10 cellular contexts compared by ENCODE assay signal in the genomic region with DNA sequence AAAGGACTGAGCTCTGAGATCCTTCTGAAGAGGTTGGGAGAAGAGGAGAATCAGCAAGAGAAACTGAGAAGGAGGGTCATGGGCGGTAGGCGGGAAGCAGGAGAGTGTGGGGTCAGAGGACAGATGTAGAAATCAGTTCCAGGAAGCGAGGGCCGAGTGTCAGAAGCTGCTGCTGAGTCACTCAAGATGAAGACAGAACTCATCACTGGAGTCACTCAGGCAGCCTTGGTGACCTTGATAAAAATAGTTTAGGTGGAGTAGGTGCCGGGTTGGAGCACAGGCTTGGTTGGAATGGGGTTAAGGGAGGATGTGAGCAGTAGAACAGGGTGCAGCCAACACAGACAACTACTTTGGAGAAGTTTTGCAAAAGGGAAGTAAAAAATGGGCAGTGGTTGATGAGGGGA. TPM values are rescaled to one million over a fixed set of nuclear protein-coding genes. Genes with fewer than 3 reads are reported as not detected.
A peak's percentile ranks its signal among the peaks of the same experiment; 100 is the strongest.
DNase-seq lines count a peak whose midpoint lies in the region; ATAC-seq, FAIRE-seq and TF ChIP-seq lines count a peak whose summit lies in the region.
"Had no signal": no experiment of that assay in that cellular context is flagged by ENCODE, and none has a peak within 500 bp of the region (broad histone marks: within the 10 kb centered on the region; RNA-seq: fewer than 3 reads in every experiment).

No MANE protein-coding gene starts in this region.

- no peak overlapping the region for H2AFZ ChIP-seq in mammary epithelial cell (ENCODE audit: low read depth, low read length)

- DNase-seq in MCF 10A (ENCODE audit: unreplicated experiment) (peak; percentile 42), mammary epithelial cell (no peak), lung (ENCODE audit: low spot score) (peak; percentile 66), upper lobe of left lung (peak in 1 of 2 donors; percentile 82), 8988T (no peak), GM12891 (ENCODE audit: insufficient read length, low spot score) (no peak), NCI-H146 treated with DMSO at 0.1 percent for 48 hours (lab: John Stamatoyannopoulos, UW; ENCODE audit: unreplicated experiment) (no peak)

- H3K27me3 ChIP-seq in mammary epithelial cell (ENCODE audit: insufficient read depth, low read length) (no peaks in the 10 kb centered on the region), lung (ENCODE audit: control insufficient read depth, insufficient read depth) (no peaks in the 10 kb centered on the region), upper lobe of left lung (no peaks in the 10 kb centered on the region)

- H3K4me1 ChIP-seq in mammary epithelial cell (ENCODE audit: insufficient read depth, low read length) (peaks cover 5% of the 10 kb centered on the region), lung (ENCODE audit: control insufficient read depth in 2 of 2, insufficient read depth in 2 of 2, low read length in 2 of 2) (no peaks in the 10 kb centered on the region), upper lobe of left lung (no peaks in the 10 kb centered on the region)

- no peaks in the 10 kb centered on the region for H3K79me2 ChIP-seq in mammary epithelial cell (ENCODE audit: insufficient read depth, low read length)

- H3K36me3 ChIP-seq in mammary epithelial cell (ENCODE audit: insufficient read depth, low read length) (no peaks in the 10 kb centered on the region), lung (ENCODE audit: control insufficient read depth in 2 of 2, insufficient read depth in 2 of 2, low read length in 2 of 2) (no peaks in the 10 kb centered on the region), upper lobe of left lung (no peaks in the 10 kb centered on the region)

- BruUV-seq in MCF 10A (replicated peaks; lab: Mats Ljungman, UMichigan) (no TSS peak), mammary epithelial cell (replicated peaks; lab: Mats Ljungman, UMichigan) (no TSS peak)

- H3K27ac ChIP-seq in mammary epithelial cell (ENCODE audit: insufficient read depth, low read depth, low read length) (no peak overlapping the region), lung (ENCODE audit: low read depth in 1 of 2, low read length in 1 of 2) (peak overlapping the region in 1 of 2 donors; percentile 37), upper lobe of left lung (peak overlapping the region; percentile 60 to 81 (median 70))

- no peak overlapping the region for H3K9ac ChIP-seq in mammary epithelial cell (ENCODE audit: insufficient read depth, low read length)

- peaks cover 11% of the 10 kb centered on the region for H3K4me1 Mint-ChIP-seq in MCF 10A (ENCODE audit: insufficient read depth, unreplicated experiment)
- H3K4me1 Mint-ChIP-seq in activated naive CD8-positive, alpha-beta T cell (ENCODE audit: low read depth) = peaks cover 21% of the 10 kb centered on the region

- TF ChIP-seq CTCF in MCF 10A (IDR thresholded peaks at IDR 0.05; ENCODE audit: unreplicated experiment) (no peak), mammary epithelial cell (conservative IDR thresholded peaks at IDR 0.05 in 1 of 2, IDR thresholded peaks at IDR 0.05 in 1 of 2; ENCODE audit: extremely low read depth in 1 of 2, insufficient read depth in 1 of 2, low read depth in 1 of 2, low read length in 2 of 2) (no peak), lung (IDR thresholded peaks at IDR 0.05; ENCODE audit: control extremely low read depth, extremely low read depth) (no peak), upper lobe of left lung (IDR thresholded peaks at IDR 0.05) (no peak)

- no peak overlapping the region for H3K4me2 ChIP-seq in mammary epithelial cell (ENCODE audit: insufficient read depth, low read depth, low read length)

- in situ Hi-C loops in mammary epithelial cell (cut with MboI; ENCODE audit: low sequenced_read_pairs in 2 of 2) = no loop called here

- POLR2A ChIA-PET in MCF 10A (lab: Yijun Ruan, JAX) = no interaction called here

- peak in 1 of 4 donors; percentile 13 for TF ChIP-seq EP300 in upper lobe of left lung (IDR thresholded peaks at IDR 0.05)

- H3K9me3 Mint-ChIP-seq in MCF 10A (ENCODE audit: unreplicated experiment) = no peaks in the 10 kb centered on the region
- no peaks in the 10 kb centered on the region for H3K9me3 Mint-ChIP-seq in activated naive CD8-positive, alpha-beta T cell (ENCODE audit: low read depth)
- H3K9me3 Mint-ChIP-seq: IgD-negative memory B cell had no signal

- no peaks in the 10 kb centered on the region for H4K20me1 ChIP-seq in mammary epithelial cell (ENCODE audit: insufficient read depth, low read length)

- H3K27ac Mint-ChIP-seq in MCF 10A (ENCODE audit: low read depth, unreplicated experiment) = peak overlapping the region; percentile 37
- H3K27ac Mint-ChIP-seq in activated naive CD8-positive, alpha-beta T cell = peak overlapping the region; percentile 36
- H3K27ac Mint-ChIP-seq: IgD-negative memory B cell had no signal

- no peaks in the 10 kb centered on the region for H3K9me3 ChIP-seq in mammary epithelial cell (replicated peaks; ENCODE audit: insufficient read depth, low read length)
- H3K9me3 ChIP-seq in lung (ENCODE audit: control insufficient read depth in 2 of 2, insufficient read depth in 1 of 2, low read length in 1 of 2) = peaks cover 0 to 3% of the 10 kb centered on the region in 2 donors
- H3K9me3 ChIP-seq in upper lobe of left lung = no peaks in the 10 kb centered on the region

- WGBS in mammary epithelial cell (ENCODE audit: low coverage, missing lambda C conversion rate) = 67% methylated on average over 4 of the region's 5 CpGs
- 11 to 32% methylated on average over 5 of the region's 5 CpGs for WGBS in lung, 2 donors
- WGBS in upper lobe of left lung, 2 donors = 40 to 44% methylated on average over 5 of the region's 5 CpGs

- no peaks in the 10 kb centered on the region for H3K27me3 Mint-ChIP-seq in MCF 10A (ENCODE audit: insufficient read depth, unreplicated experiment)
- no peaks in the 10 kb centered on the region for H3K27me3 Mint-ChIP-seq in activated naive CD8-positive, alpha-beta T cell
- H3K27me3 Mint-ChIP-seq: IgD-negative memory B cell had no signal

- no peak overlapping the region for H3K4me3 ChIP-seq in mammary epithelial cell (replicated peaks in 1 of 3; ENCODE audit: insufficient read depth in 1 of 3, low read depth in 2 of 3, low read length in 3 of 3)
- H3K4me3 ChIP-seq in lung = no peak overlapping the region
- no peak overlapping the region for H3K4me3 ChIP-seq in upper lobe of left lung

- H3K4me3 Mint-ChIP-seq in MCF 10A (ENCODE audit: unreplicated experiment) = no peak overlapping the region
- peak overlapping the region; percentile 20 for H3K4me3 Mint-ChIP-seq in activated naive CD8-positive, alpha-beta T cell

- CTCF ChIA-PET in MCF 10A (lab: Yijun Ruan, JAX) (interaction anchor here (0.7 to 1.2 kb wide), 2 partner anchors 55 to 129 kb away, joined by 3 to 7 read pairs; no protein-coding TSS in a partner anchor), mammary epithelial cell (lab: Charles Lee; ENCODE audit: low non-redundant PET) (no interaction called here)

- intact Hi-C loops in MCF 10A (cut with micrococcal nuclease) (no loop called here), mammary epithelial cell (cut with micrococcal nuclease) (no loop called here)

- TF ChIP-seq POLR2A in upper lobe of left lung (IDR thresholded peaks at IDR 0.05) (peak in 1 of 4 donors; percentile 25), GM12891 (IDR thresholded peaks at IDR 0.05; ENCODE audit: low read depth, low read length) (no peak)

- FAIRE-seq in GM12891 (lab: Jason Lieb, UNC) = no peak

- peak; percentile 77 for ATAC-seq in lung (ENCODE audit: insufficient read depth, low FRiP score)
- ATAC-seq in upper lobe of left lung (ENCODE audit: low FRiP score in 2 of 2) = peak; percentile 77 to 88

- no peaks in the 10 kb centered on the region for H3K36me3 Mint-ChIP-seq in MCF 10A (ENCODE audit: insufficient read depth, unreplicated experiment)
- no peaks in the 10 kb centered on the region for H3K36me3 Mint-ChIP-seq in activated naive CD8-positive, alpha-beta T cell
- H3K36me3 Mint-ChIP-seq: IgD-negative memory B cell had no signal

- dilution Hi-C loops in mammary epithelial cell (cut with HindIII; ENCODE audit: low sequenced_read_pairs) = no loop called here

TF ChIP-seq in GM12891, 5 proteins besides CTCF, POLR2A, EP300 and RAD21:
- TF ChIP-seq SPI1 (IDR thresholded peaks at IDR 0.05; ENCODE audit: low read depth, low read length) (no peak), PAX5 (IDR thresholded peaks at IDR 0.05; ENCODE audit: insufficient read depth, low read length, severe bottlenecking) (no peak), POU2F2 (IDR thresholded peaks at IDR 0.05; ENCODE audit: low read depth, low read length) (no peak), POLR2AphosphoS5 (IDR thresholded peaks at IDR 0.05; ENCODE audit: low read depth, low read length) (no peak), TAF1 (IDR thresholded peaks at IDR 0.05; ENCODE audit: low read depth, low read length) (no peak)

RNA-seq across cellular contexts. Expression of a gene that starts 6.1 kb away (rescaled TPM):
- 0.76 TPM in 1 of 2 replicates, not detected in the other for total RNA-seq in MCF 10A (2022)
- under 1 TPM in 1 of 2 donors, not detected in 1; 0.92 TPM for total RNA-seq in mammary epithelial cell
- polyA plus RNA-seq in mammary epithelial cell = 0.08 TPM
- polyA minus RNA-seq in mammary epithelial cell = not detected
- 10 to 100 TPM; 11.0 to 56.2 TPM for total RNA-seq in lung
- polyA plus RNA-seq in lung = 10 to 100 TPM in 1 of 2 donors, 1 to 10 TPM in 1; 9.2 to 84.0 TPM
- total RNA-seq in upper lobe of left lung = 10 to 100 TPM; 12.3 to 65.2 (median 40.9) TPM
- polyA plus RNA-seq in GM12891 (2012; ENCODE audit: low read depth, missing spikeins) = 7.4 TPM
- polyA plus RNA-seq: neural cell had no signal

RNA-seq across cellular contexts. Expression of a gene that starts 36.7 kb away (rescaled TPM):
- total RNA-seq in MCF 10A (2022) (not detected in 2 replicates), mammary epithelial cell (not detected), lung (not detected), upper lobe of left lung (not detected)
- polyA plus RNA-seq in mammary epithelial cell (not detected), lung (not detected)
- not detected for polyA minus RNA-seq in mammary epithelial cell
- not detected for polyA plus RNA-seq in GM12891 (2012; ENCODE audit: low read depth, missing spikeins)
- polyA plus RNA-seq: IgD-negative memory B cell, neural cell had no signal

RNA-seq across cellular contexts. Expression of a gene that starts 39.7 kb away (rescaled TPM):
- total RNA-seq in MCF 10A (2022) = not detected in 2 replicates
- total RNA-seq in mammary epithelial cell = not detected
- not detected for polyA plus RNA-seq in mammary epithelial cell
- not detected for polyA minus RNA-seq in mammary epithelial cell
- under 1 TPM in 1 of 2 donors, not detected in 1; 0.09 TPM for total RNA-seq in lung
- under 1 TPM; 0.02 to 0.03 TPM for polyA plus RNA-seq in lung
- under 1 TPM in 1 of 6 donors, not detected in 5; 0.27 TPM for total RNA-seq in upper lobe of left lung
- polyA plus RNA-seq in GM12891 (2012; ENCODE audit: low read depth, missing spikeins) = 0.01 TPM
- polyA plus RNA-seq: IgD-negative memory B cell had no signal

RNA-seq across cellular contexts. Expression of a gene that starts 51.1 kb away (rescaled TPM):
- 0.47 and 0.76 TPM in 2 replicates for total RNA-seq in MCF 10A (2022)
- 10 to 100 TPM; 30.3 to 38.8 TPM for total RNA-seq in mammary epithelial cell
- polyA plus RNA-seq in mammary epithelial cell = 76.4 TPM
- polyA minus RNA-seq in mammary epithelial cell = 33.5 TPM
- total RNA-seq in lung = 10 to 100 TPM; 24.1 to 77.8 TPM
- 100 to 1,000 TPM in 1 of 2 donors, 10 to 100 TPM in 1; 62.3 to 119 TPM for polyA plus RNA-seq in lung
- 100 to 1,000 TPM in 1 of 6 donors, 10 to 100 TPM in 5; 44.0 to 103 (median 83.7) TPM for total RNA-seq in upper lobe of left lung
- polyA plus RNA-seq in GM12891 (2012; ENCODE audit: low read depth, missing spikeins) = 45.9 TPM
- polyA plus RNA-seq: neural cell had no signal

Comparison
In these comparisons a context has a peak if more than half of its experiments do, and no peak if none do; other contexts are left out.
1. DNase-seq: peak in MCF 10A (single experiment) and lung (single experiment); none in mammary epithelial cell (single experiment), 8988T (single experiment), GM12891 (single experiment) and NCI-H146 treated with DMSO at 0.1 percent for 48 hours (single experiment).